17 cellular contexts compared by ENCODE assay signal in the genomic region with DNA sequence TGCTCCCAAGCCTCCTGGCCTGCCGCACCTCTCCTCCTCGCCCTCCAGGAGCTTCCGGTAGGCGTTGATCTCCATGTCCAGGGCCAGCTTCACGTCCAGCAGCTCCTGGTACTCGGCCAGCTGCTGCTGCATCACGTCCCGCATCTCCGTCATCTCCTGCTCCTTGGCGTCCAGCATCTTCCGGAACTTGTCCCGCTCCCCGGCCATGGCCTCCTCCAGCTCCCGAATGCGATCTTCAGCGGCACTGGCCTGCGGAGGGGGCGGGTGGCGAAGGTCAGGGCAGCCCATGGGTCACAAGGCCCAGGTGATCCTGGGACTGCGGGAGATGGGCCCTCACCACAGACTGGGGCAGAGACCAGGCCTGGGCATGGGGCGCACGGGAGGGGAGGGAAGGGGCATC. TPM values are rescaled to one million over a fixed set of nuclear protein-coding genes. Genes with fewer than 3 reads are reported as not detected.
DNase-seq lines count a peak whose midpoint lies in the region; ATAC-seq and TF ChIP-seq lines count a peak whose summit lies in the region.
"Had no signal": no experiment of that assay in that cellular context is flagged by ENCODE, and none has a peak within 500 bp of the region (broad histone marks: within the 10 kb centered on the region; RNA-seq: fewer than 3 reads in every experiment).

No MANE protein-coding gene starts in this region.

- dilution Hi-C loops in mammary epithelial cell (cut with HindIII; ENCODE audit: low sequenced_read_pairs) = loop anchor here (10.0 kb wide), 1 partner anchor 439 kb away; no protein-coding TSS in a partner anchor

- H2AFZ ChIP-seq in mammary epithelial cell (ENCODE audit: low read depth, low read length) = no peak overlapping the region

- in situ Hi-C loops in mammary epithelial cell (cut with MboI; ENCODE audit: low sequenced_read_pairs in 2 of 2) = no loop called here

- H3K9ac ChIP-seq in mammary epithelial cell (ENCODE audit: insufficient read depth, low read length) = no peak overlapping the region

- H3K27me3 ChIP-seq in heart left ventricle = no peaks in the 10 kb centered on the region
- H3K27me3 ChIP-seq in mammary epithelial cell (ENCODE audit: insufficient read depth, low read length) = no peaks in the 10 kb centered on the region
- no peaks in the 10 kb centered on the region for H3K27me3 ChIP-seq in H7 (ENCODE audit: control insufficient read depth, insufficient read depth, low read length)
- H3K27me3 ChIP-seq: BLaER1 treated with 17β-estradiol and CSF1 and Interleukin-3, amounts not matched to agents 10 nM and 100 nM had no signal

- peaks cover 45% of the 10 kb centered on the region for H3K79me2 ChIP-seq in mammary epithelial cell (ENCODE audit: insufficient read depth, low read length)

- H3K27ac ChIP-seq in heart left ventricle (no peak overlapping the region), HEK293 (ENCODE audit: extremely low read depth, low read depth, low read length) (no peak overlapping the region), mammary epithelial cell (ENCODE audit: insufficient read depth, low read depth, low read length) (no peak overlapping the region)
- H3K27ac ChIP-seq: BLaER1 treated with 17β-estradiol and CSF1 and Interleukin-3, amounts not matched to agents 10 nM and 100 nM; RWPE1 had no signal

- H3K4me1 ChIP-seq in heart left ventricle = no peaks in the 10 kb centered on the region
- no peaks in the 10 kb centered on the region for H3K4me1 ChIP-seq in HEK293 (ENCODE audit: control insufficient read depth, insufficient read depth, low read length)
- H3K4me1 ChIP-seq in mammary epithelial cell (ENCODE audit: insufficient read depth, low read length) = no peaks in the 10 kb centered on the region

- intact Hi-C loops in Right ventricle myocardium inferior (cut with DNase I) (no loop called here), heart left ventricle (cut with DNase I) (no loop called here), mammary epithelial cell (cut with micrococcal nuclease) (no loop called here)

- TF ChIP-seq CTCF in heart left ventricle (IDR thresholded peaks at IDR 0.05) = no peak
- no peak for TF ChIP-seq CTCF in HEK293 (tag by site-specific recombination; IDR thresholded peaks at IDR 0.05)
- TF ChIP-seq CTCF in mammary epithelial cell (conservative IDR thresholded peaks at IDR 0.05 in 1 of 2, IDR thresholded peaks at IDR 0.05 in 1 of 2; ENCODE audit: extremely low read depth in 1 of 2, insufficient read depth in 1 of 2, low read depth in 1 of 2, low read length in 2 of 2) = no peak

- H3K4me3 ChIP-seq in heart left ventricle (no peak overlapping the region), HEK293 (ENCODE audit: low read depth, low read length) (no peak overlapping the region), mammary epithelial cell (replicated peaks in 1 of 3; ENCODE audit: insufficient read depth in 1 of 3, low read depth in 2 of 3, low read length in 3 of 3) (no peak overlapping the region), H7 (ENCODE audit: insufficient read depth, low read depth, low read length) (no peak overlapping the region)
- H3K4me3 ChIP-seq: BLaER1 treated with 17β-estradiol and CSF1 and Interleukin-3, amounts not matched to agents 10 nM and 100 nM had no signal

- POLR2A ChIA-PET in HEK293 (lab: Yijun Ruan, JAX) = interaction anchor here (0.9 kb wide), 1 partner anchor 43 kb away, joined by 3 read pairs; no protein-coding TSS in a partner anchor

- peaks cover 0 to 61% (median 22%) of the 10 kb centered on the region in 9 donors for H3K36me3 ChIP-seq in heart left ventricle
- H3K36me3 ChIP-seq in HEK293 (ENCODE audit: control insufficient read depth in 2 of 2, insufficient read depth in 1 of 2, low read length in 2 of 2) = peaks cover 15 to 82% of the 10 kb centered on the region in 2 experiments; a peak in 2 of 3 replicates
- H3K36me3 ChIP-seq in mammary epithelial cell (ENCODE audit: insufficient read depth, low read length) = peaks cover 9% of the 10 kb centered on the region
- peaks cover 26% of the 10 kb centered on the region for H3K36me3 ChIP-seq in H7 (replicated peaks; ENCODE audit: control insufficient read depth, insufficient read depth, low read length)

- DNase-seq in Right ventricle myocardium inferior (ENCODE audit: missing footprints) (peak; percentile 46), heart left ventricle (no peak), mammary epithelial cell (no peak), LoVo (ENCODE audit: low spot score) (no peak), NCI-H1048 (lab: John Stamatoyannopoulos, UW) (no peak), H7 (no peak)
- DNase-seq: DMS79; Karpas-422; MM.1S; NCI-H1092 treated with DMSO at 0.1 percent for 48 hours; NCI-H2081 treated with DMSO at 0.1 percent for 48 hours; NCI-H748 treated with DMSO at 0.1 percent for 48 hours; NK-92 treated with Interleukin-12 subunit alpha and Interleukin-12 subunit beta, amount 100 ng/mL, for 24 hours had no signal

- BruUV-seq in mammary epithelial cell (replicated peaks; lab: Mats Ljungman, UMichigan) = TSS peak; percentile 13

- CTCF ChIA-PET in HEK293 (lab: Yijun Ruan, JAX) (no interaction called here), mammary epithelial cell (lab: Charles Lee; ENCODE audit: low non-redundant PET) (no interaction called here)

- H4K20me1 ChIP-seq in mammary epithelial cell (ENCODE audit: insufficient read depth, low read length) = peaks cover 3% of the 10 kb centered on the region

- 95 to 98% (median 96%) methylated on average over 21 to 22 of the region's 22 CpGs for WGBS in heart left ventricle, 4 donors
- WGBS in mammary epithelial cell (ENCODE audit: low coverage, missing lambda C conversion rate) = 93% methylated on average over 12 of the region's 22 CpGs

- no peak overlapping the region for H3K4me2 ChIP-seq in mammary epithelial cell (ENCODE audit: insufficient read depth, low read depth, low read length)
- H3K4me2 ChIP-seq: BLaER1 treated with 17β-estradiol and CSF1 and Interleukin-3, amounts not matched to agents 10 nM and 100 nM had no signal

- TF ChIP-seq POLR2A in heart left ventricle (IDR thresholded peaks at IDR 0.05) = no peak

- H3K9me3 ChIP-seq in heart left ventricle = no peaks in the 10 kb centered on the region
- no peaks in the 10 kb centered on the region for H3K9me3 ChIP-seq in HEK293 (ENCODE audit: control insufficient read depth, insufficient read depth, low read depth, low read length)
- H3K9me3 ChIP-seq in mammary epithelial cell (replicated peaks; ENCODE audit: insufficient read depth, low read length) = no peaks in the 10 kb centered on the region
- H3K9me3 ChIP-seq: BLaER1 treated with 17β-estradiol and CSF1 and Interleukin-3, amounts not matched to agents 10 nM and 100 nM had no signal

- ATAC-seq in Right ventricle myocardium inferior = no peak
- no peak for ATAC-seq in heart left ventricle
- ATAC-seq: CD8-positive, alpha-beta T cell had no signal

TF ChIP-seq in HEK293, 187 proteins besides CTCF, POLR2A, EP300 and RAD21:
- TF ChIP-seq ZNF501 (tag by site-specific recombination; IDR thresholded peaks at IDR 0.05) (no peak), ZNF600 (tag by site-specific recombination; IDR thresholded peaks at IDR 0.05) (peak; percentile 65), ZNF521 (tag by site-specific recombination; IDR thresholded peaks at IDR 0.05) (no peak)
TF ChIP-seq in HEK293: peak in this region for 1.

RNA-seq across cellular contexts. Expression of gene TIMM13, which starts 6.9 kb away (rescaled TPM):
- 86.9 TPM for total RNA-seq in Right ventricle myocardium inferior
- total RNA-seq in heart left ventricle = 10 to 100 TPM; 27.4 to 78.4 (median 62.6) TPM
- 10 to 100 TPM; 75.4 to 98.5 TPM for polyA plus RNA-seq in heart left ventricle
- 100 to 1,000 TPM in 1 of 2 donors, 10 to 100 TPM in 1; 20.8 to 133 TPM for total RNA-seq in mammary epithelial cell
- 62.2 TPM for polyA plus RNA-seq in mammary epithelial cell
- 3.3 TPM for polyA minus RNA-seq in mammary epithelial cell
- 176 and 179 TPM in 2 replicates for total RNA-seq in H7 (2014; rRNA removed; shearing (Covaris generic))

RNA-seq across cellular contexts. Expression of gene LMNB2, which starts 22.5 kb away (rescaled TPM):
- total RNA-seq in Right ventricle myocardium inferior (19.2 TPM), heart left ventricle (10 to 100 TPM in 7 of 9 donors, 1 to 10 TPM in 2; 6.6 to 22.2 (median 13.8) TPM), mammary epithelial cell (100 to 1,000 TPM in 1 of 2 donors, 10 to 100 TPM in 1; 42.0 to 108 TPM)
- polyA plus RNA-seq in heart left ventricle (10 to 100 TPM in 1 of 2 donors, 1 to 10 TPM in 1; 9.3 to 33.0 TPM), mammary epithelial cell (78.9 TPM)
- polyA minus RNA-seq in mammary epithelial cell = 98.4 TPM
- total RNA-seq in H7 (2014; rRNA removed; shearing (Covaris generic)) = 204 and 229 TPM in 2 replicates

RNA-seq across cellular contexts. Expression of gene GADD45B, which starts 41.7 kb away (rescaled TPM):
- total RNA-seq in Right ventricle myocardium inferior = 39.8 TPM
- 100 to 1,000 TPM in 2 of 9 donors, 10 to 100 TPM in 7; 20.3 to 155 (median 46.6) TPM for total RNA-seq in heart left ventricle
- polyA plus RNA-seq in heart left ventricle = 10 to 100 TPM; 67.2 to 68.4 TPM
- 10 to 100 TPM; 18.0 to 83.9 TPM for total RNA-seq in mammary epithelial cell
- 28.3 TPM for polyA plus RNA-seq in mammary epithelial cell
- 38.9 TPM for polyA minus RNA-seq in mammary epithelial cell
- 29.4 and 39.9 TPM in 2 replicates for total RNA-seq in H7 (2014; rRNA removed; shearing (Covaris generic))
